14 cellular contexts compared by ENCODE assay signal in genomic region chr3:160886421-160886820, GRCh38.
DNase-seq lines count a peak whose midpoint lies in the region; ATAC-seq and TF ChIP-seq lines count a peak whose summit lies in the region.
"Had no signal": no experiment of that assay in that cellular context is flagged by ENCODE, and none has a peak within 500 bp of the region (broad histone marks: within the 10 kb centered on the region; RNA-seq: fewer than 3 reads in every experiment).

No MANE protein-coding gene starts in this region.

- no peaks in the 10 kb centered on the region for H3K27me3 ChIP-seq in gastroesophageal sphincter
- H3K27me3 ChIP-seq: upper lobe of left lung had no signal

- H3K27me3 Mint-ChIP-seq in natural killer cell treated with Interleukin-12 subunit alpha and Interleukin-12 subunit beta and Interleukin-15 and Interleukin-18, amount 100 ng/mL, for 72 hours, result no peaks in the 10 kb centered on the region
- H3K27me3 Mint-ChIP-seq in natural killer cell (ENCODE audit: low read depth in 2 of 2) (no peaks in the 10 kb centered on the region), mesothelial cell of epicardium (ENCODE audit: low read depth) (no peaks in the 10 kb centered on the region)

- H3K27ac Mint-ChIP-seq in natural killer cell treated with Interleukin-12 subunit alpha and Interleukin-12 subunit beta and Interleukin-15 and Interleukin-18, amount 100 ng/mL, for 72 hours, result peak overlapping the region; percentile 70 to 77
- no peak overlapping the region for H3K27ac Mint-ChIP-seq in natural killer cell
- H3K27ac Mint-ChIP-seq in mesothelial cell of epicardium, result no peak overlapping the region
- H3K27ac Mint-ChIP-seq: activated naive CD4-positive, alpha-beta T cell treated with anti-CD3 and anti-CD28 coated beads, Interleukin-2, amount 50 U/mL, for 24 hours had no signal

- 88 to 100% methylated on average over 1 to 4 of the region's 4 CpGs for WGBS in gastroesophageal sphincter (ENCODE audit: low coverage in 1 of 2), 2 donors

- H3K36me3 ChIP-seq in gastroesophageal sphincter, result no peaks in the 10 kb centered on the region
- H3K36me3 ChIP-seq: upper lobe of left lung had no signal

- H3K4me1 Mint-ChIP-seq in natural killer cell treated with Interleukin-12 subunit alpha and Interleukin-12 subunit beta and Interleukin-15 and Interleukin-18, amount 100 ng/mL, for 72 hours (ENCODE audit: low read depth in 2 of 2), result peaks cover 22 to 30% of the 10 kb centered on the region in 2 donors
- H3K4me1 Mint-ChIP-seq in natural killer cell, result peaks cover 10 to 16% of the 10 kb centered on the region in 2 donors
- H3K4me1 Mint-ChIP-seq in mesothelial cell of epicardium, result peaks cover 22% of the 10 kb centered on the region
- H3K4me1 Mint-ChIP-seq: activated naive CD4-positive, alpha-beta T cell treated with anti-CD3 and anti-CD28 coated beads, Interleukin-2, amount 50 U/mL, for 24 hours had no signal

- DNase-seq in natural killer cell treated with Interleukin-12 subunit alpha and Interleukin-12 subunit beta and Interleukin-15 and Interleukin-18, amount 100 ng/mL, for 72 hours (ENCODE audit: low spot score), result no peak
- no peak for DNase-seq in natural killer cell
- DNase-seq in DMS53 treated with DMSO at 0.1 percent for 48 hours (lab: John Stamatoyannopoulos, UW; ENCODE audit: unreplicated experiment), result no peak
- DNase-seq in DMS 273 (lab: John Stamatoyannopoulos, UW; ENCODE audit: unreplicated experiment), result no peak
- no peak for DNase-seq in mesothelial cell of epicardium (ENCODE audit: low spot score in 2 of 2, unreplicated experiment in 2 of 2)
- DNase-seq: 8988T; effector memory CD4-positive, alpha-beta T cell; NCI-H1694; stimulated activated CD4-positive, alpha-beta T cell treated with anti-CD3 and anti-CD28 coated beads, Interleukin-4, amount 100 ng/mL, for 4 hours had no signal

- peaks cover 36% of the 10 kb centered on the region for H3K36me3 Mint-ChIP-seq in natural killer cell treated with Interleukin-12 subunit alpha and Interleukin-12 subunit beta and Interleukin-15 and Interleukin-18, amount 100 ng/mL, for 72 hours
- H3K36me3 Mint-ChIP-seq in natural killer cell (peaks cover 13% of the 10 kb centered on the region), mesothelial cell of epicardium (peaks cover 8% of the 10 kb centered on the region)

- TF ChIP-seq CTCF in natural killer cell (IDR thresholded peaks at IDR 0.05) (no peak), mesothelial cell of epicardium (IDR thresholded peaks at IDR 0.05; ENCODE audit: unreplicated experiment) (no peak), gastroesophageal sphincter (IDR thresholded peaks at IDR 0.05) (no peak)

- peak; percentile 71 to 78 for ATAC-seq in natural killer cell treated with Interleukin-12 subunit alpha and Interleukin-12 subunit beta and Interleukin-15 and Interleukin-18, amount 100 ng/mL, for 72 hours
- no peak for ATAC-seq in natural killer cell
- peak; percentile 90 for ATAC-seq in HG02759 (IDR thresholded peaks at IDR 0.05; ENCODE audit: unreplicated experiment)
- ATAC-seq in HG03469 (IDR thresholded peaks at IDR 0.05; ENCODE audit: unreplicated experiment), result peak; percentile 55
- no peak for ATAC-seq in gastroesophageal sphincter

- no peak for TF ChIP-seq POLR2A in gastroesophageal sphincter (IDR thresholded peaks at IDR 0.05)

- H3K4me3 Mint-ChIP-seq in natural killer cell treated with Interleukin-12 subunit alpha and Interleukin-12 subunit beta and Interleukin-15 and Interleukin-18, amount 100 ng/mL, for 72 hours, result peak overlapping the region; percentile 31
- no peak overlapping the region for H3K4me3 Mint-ChIP-seq in natural killer cell
- no peak overlapping the region for H3K4me3 Mint-ChIP-seq in mesothelial cell of epicardium
- H3K4me3 Mint-ChIP-seq: activated naive CD4-positive, alpha-beta T cell treated with anti-CD3 and anti-CD28 coated beads, Interleukin-2, amount 50 U/mL, for 24 hours had no signal

- TF ChIP-seq EP300 in gastroesophageal sphincter (IDR thresholded peaks at IDR 0.05), result no peak

- no peaks in the 10 kb centered on the region for H3K9me3 ChIP-seq in gastroesophageal sphincter
- H3K9me3 ChIP-seq: upper lobe of left lung had no signal

- peaks cover 11% of the 10 kb centered on the region for H3K9me3 Mint-ChIP-seq in natural killer cell treated with Interleukin-12 subunit alpha and Interleukin-12 subunit beta and Interleukin-15 and Interleukin-18, amount 100 ng/mL, for 72 hours
- H3K9me3 Mint-ChIP-seq in natural killer cell, result peaks cover 2 to 7% of the 10 kb centered on the region in 2 donors
- H3K9me3 Mint-ChIP-seq in mesothelial cell of epicardium, result peaks cover 41% of the 10 kb centered on the region

- H3K27ac ChIP-seq in gastroesophageal sphincter, result no peak overlapping the region
- H3K27ac ChIP-seq: upper lobe of left lung had no signal

- intact Hi-C loops in natural killer cell (cut with micrococcal nuclease), result no loop called here

- H3K4me1 ChIP-seq in gastroesophageal sphincter, result peaks cover 0 to 22% (median 0%) of the 10 kb centered on the region in 3 donors
- H3K4me1 ChIP-seq: upper lobe of left lung had no signal

- H3K4me3 ChIP-seq in gastroesophageal sphincter, result no peak overlapping the region
- H3K4me3 ChIP-seq: upper lobe of left lung had no signal

Comparison
In these comparisons a context has a peak if more than half of its experiments do, and no peak if none do; other contexts are left out.
1. ATAC-seq: peak in natural killer cell treated with Interleukin-12 subunit alpha and Interleukin-12 subunit beta and Interleukin-15 and Interleukin-18, amount 100 ng/mL, for 72 hours (2 of 2), HG02759 (single experiment) and HG03469 (single experiment); none in natural killer cell (0 of 3) and gastroesophageal sphincter (single experiment).
2. H3K27ac Mint-ChIP-seq: peak in natural killer cell treated with Interleukin-12 subunit alpha and Interleukin-12 subunit beta and Interleukin-15 and Interleukin-18, amount 100 ng/mL, for 72 hours (2 of 2); none in natural killer cell (0 of 2) and mesothelial cell of epicardium (single experiment).